ENCODE assay signal across 12 cellular contexts in genomic region chr2:30691948-30692828, GRCh38.
DNase-seq lines count a peak whose midpoint lies in the region; ATAC-seq and TF ChIP-seq lines count a peak whose summit lies in the region.
"Had no signal": no experiment of that assay in that cellular context is flagged by ENCODE, and none has a peak within 500 bp of the region (broad histone marks: within the 10 kb centered on the region; RNA-seq: fewer than 3 reads in every experiment).

No MANE protein-coding gene starts in this region.

- intact Hi-C loops in ascending aorta (cut with DNase I) (loop anchor here (5.0 kb wide), 5 partner anchors 110 to 475 kb away; partner anchors contain the start of gene LBH), aorta (cut with DNase I) (loop anchor here (5.0 to 10.0 kb wide), 3 partner anchors 327 to 475 kb away; partner anchors contain the start of gene LBH (in 1 of the 2)), spleen (cut with DNase I; ENCODE audit: low total_unique reads) (no loop called here)

- ATAC-seq in left lobe of liver: peak; percentile 74
- no peak for ATAC-seq in aorta (ENCODE audit: low FRiP score)
- ATAC-seq in GM21447 (IDR thresholded peaks at IDR 0.05; ENCODE audit: unreplicated experiment): no peak

- H3K27ac Mint-ChIP-seq in activated naive CD4-positive, alpha-beta T cell treated with anti-CD3 and anti-CD28 coated beads, Interleukin-2, amount 50 U/mL, for 24 hours: peak overlapping the region; percentile 36
- H3K27ac Mint-ChIP-seq: activated CD4-positive, alpha-beta memory T cell treated with anti-CD3 and anti-CD28 coated beads, Interleukin-2, amount 10 ng/mL, durations not matched to agents 7 days and 5 days had no signal

- TF ChIP-seq CTCF in ascending aorta (IDR thresholded peaks at IDR 0.05) (peak in 1 of 3 experiments; percentile 7), spleen (IDR thresholded peaks at IDR 0.05 in 8 of 11, conservative IDR thresholded peaks at IDR 0.05 in 3 of 11) (no peak)

- no peaks in the 10 kb centered on the region for H3K4me1 Mint-ChIP-seq in activated naive CD4-positive, alpha-beta T cell treated with anti-CD3 and anti-CD28 coated beads, Interleukin-2, amount 50 U/mL, for 24 hours
- H3K4me1 Mint-ChIP-seq: activated CD4-positive, alpha-beta memory T cell treated with anti-CD3 and anti-CD28 coated beads, Interleukin-2, amount 10 ng/mL, durations not matched to agents 7 days and 5 days had no signal

- no peak overlapping the region for H3K4me3 Mint-ChIP-seq in activated naive CD4-positive, alpha-beta T cell treated with anti-CD3 and anti-CD28 coated beads, Interleukin-2, amount 50 U/mL, for 24 hours
- H3K4me3 Mint-ChIP-seq: activated CD4-positive, alpha-beta memory T cell treated with anti-CD3 and anti-CD28 coated beads, Interleukin-2, amount 10 ng/mL, durations not matched to agents 7 days and 5 days; CD14-positive monocyte had no signal

- H3K27ac ChIP-seq in ascending aorta (peak overlapping the region; percentile 91 to 94), aorta (ENCODE audit: low read depth in 1 of 2, low read length in 2 of 2) (peak overlapping the region; percentile 31 to 79), spleen (peak overlapping the region in 3 of 8 donors; percentile 15 to 59 (median 29))
- H3K27ac ChIP-seq: colonic mucosa, suprapubic skin had no signal

- no peak for TF ChIP-seq POLR2A in spleen (IDR thresholded peaks at IDR 0.05)

- H3K36me3 ChIP-seq in ascending aorta (no peaks in the 10 kb centered on the region), aorta (ENCODE audit: control insufficient read depth in 1 of 2, insufficient read depth in 2 of 2, low read length in 1 of 2) (no peaks in the 10 kb centered on the region), spleen (no peaks in the 10 kb centered on the region)
- H3K36me3 ChIP-seq: colonic mucosa, suprapubic skin had no signal

- H3K9me3 ChIP-seq in ascending aorta: no peaks in the 10 kb centered on the region
- no peaks in the 10 kb centered on the region for H3K9me3 ChIP-seq in aorta (ENCODE audit: control insufficient read depth, low read length)
- H3K9me3 ChIP-seq in spleen: peaks cover 0 to under 1% (median 0%) of the 10 kb centered on the region in 8 donors
- H3K9me3 ChIP-seq: colonic mucosa, suprapubic skin had no signal

- no peaks in the 10 kb centered on the region for H3K36me3 Mint-ChIP-seq in activated naive CD4-positive, alpha-beta T cell treated with anti-CD3 and anti-CD28 coated beads, Interleukin-2, amount 50 U/mL, for 24 hours
- H3K36me3 Mint-ChIP-seq: CD14-positive monocyte had no signal

- DNase-seq in activated naive CD4-positive, alpha-beta T cell treated with Interleukin-2 at 50 U/mL for 16 hours: no peak
- DNase-seq in ascending aorta (ENCODE audit: low spot score in 2 of 2) (peak in 1 of 2 donors; percentile 61), left lobe of liver (ENCODE audit: low spot score) (peak; percentile 41), aorta (no peak), spleen (no peak)
- no peak for DNase-seq in stimulated activated CD8-positive, alpha-beta memory T cell treated with anti-CD3 and anti-CD28 coated beads, Interleukin-4, amount 100 ng/mL, for 48 hours
- DNase-seq: activated CD4-positive, alpha-beta memory T cell treated with anti-CD3 and anti-CD28 coated beads, Interleukin-2, amount 10 ng/mL, durations not matched to agents 7 days and 5 days; colonic mucosa had no signal

- WGBS in aorta, 2 donors: 94% methylated on average over 16 of the region's 16 CpGs
- WGBS in spleen, 5 donors: 77 to 90% (median 83%) methylated on average over 10 to 16 of the region's 16 CpGs

- H3K27me3 Mint-ChIP-seq in activated naive CD4-positive, alpha-beta T cell treated with anti-CD3 and anti-CD28 coated beads, Interleukin-2, amount 50 U/mL, for 24 hours: no peaks in the 10 kb centered on the region

- H3K27me3 ChIP-seq in ascending aorta: no peaks in the 10 kb centered on the region
- H3K27me3 ChIP-seq in aorta (ENCODE audit: control insufficient read depth in 1 of 2, insufficient read depth in 2 of 2, low read length in 1 of 2): no peaks in the 10 kb centered on the region
- H3K27me3 ChIP-seq in spleen (replicated peaks in 1 of 7): no peaks in the 10 kb centered on the region
- H3K27me3 ChIP-seq: colonic mucosa, suprapubic skin had no signal

- H3K4me1 ChIP-seq in ascending aorta: peaks cover 18 to 62% of the 10 kb centered on the region in 2 donors
- peaks cover 0 to 6% of the 10 kb centered on the region in 2 donors for H3K4me1 ChIP-seq in aorta (ENCODE audit: control insufficient read depth in 1 of 2, insufficient read depth in 2 of 2, low read length in 2 of 2)
- H3K4me1 ChIP-seq in spleen: peaks cover 0 to 22% (median 0%) of the 10 kb centered on the region in 6 donors
- H3K4me1 ChIP-seq: colonic mucosa had no signal

- H3K9me3 Mint-ChIP-seq in activated naive CD4-positive, alpha-beta T cell treated with anti-CD3 and anti-CD28 coated beads, Interleukin-2, amount 50 U/mL, for 24 hours: no peaks in the 10 kb centered on the region
- H3K9me3 Mint-ChIP-seq: activated CD4-positive, alpha-beta memory T cell treated with anti-CD3 and anti-CD28 coated beads, Interleukin-2, amount 10 ng/mL, durations not matched to agents 7 days and 5 days had no signal

- H3K4me3 ChIP-seq in ascending aorta (no peak overlapping the region), aorta (ENCODE audit: low read length in 2 of 2) (no peak overlapping the region), spleen (no peak overlapping the region)
- H3K4me3 ChIP-seq: colonic mucosa, suprapubic skin had no signal
